ENCODE assay signal across 22 cellular contexts in the genomic region with DNA sequence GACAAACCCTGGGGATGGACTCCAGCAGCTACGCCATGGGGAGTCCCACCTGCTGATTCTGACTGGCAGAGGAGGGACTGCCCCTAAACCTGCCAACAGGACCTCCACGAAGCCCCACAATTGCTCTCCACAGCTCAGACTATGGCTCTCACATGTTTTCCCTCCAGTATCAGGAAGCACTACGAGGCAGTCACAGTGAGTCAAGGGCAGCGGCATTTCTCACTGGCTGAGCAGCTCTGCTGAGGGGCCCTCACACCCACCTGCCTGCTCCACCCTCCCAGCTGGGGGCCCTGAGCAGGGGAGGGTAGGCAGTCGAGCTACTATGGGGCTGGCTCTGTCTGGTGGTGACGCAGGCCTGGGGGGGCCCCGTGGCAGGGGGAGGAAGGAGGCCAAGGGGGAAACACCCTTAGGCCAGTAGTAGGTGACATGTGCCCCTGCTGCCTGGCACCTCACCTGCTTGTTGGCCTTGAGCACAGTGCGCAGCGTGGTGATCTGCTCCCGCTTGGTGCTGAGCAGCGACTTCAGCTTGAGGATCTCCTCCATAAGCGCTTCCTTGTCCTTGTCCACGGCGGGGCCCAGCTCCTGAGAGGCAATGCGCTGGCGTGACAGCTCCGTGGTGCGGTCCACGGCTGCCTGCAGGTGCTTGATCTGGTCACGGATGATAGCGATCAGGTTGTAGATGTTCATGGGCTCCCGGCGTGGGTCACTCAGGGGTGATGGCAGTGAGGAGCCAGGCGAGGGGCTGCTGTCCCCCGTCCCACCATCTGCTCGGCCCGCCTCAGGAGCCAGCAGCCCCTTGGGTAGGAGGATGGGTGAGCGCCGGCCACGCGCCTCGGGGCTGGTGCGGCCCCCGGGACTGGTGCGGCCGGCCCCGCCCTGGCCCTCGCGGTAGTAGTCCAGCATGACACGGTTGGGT. TPM values are rescaled to one million over a fixed set of nuclear protein-coding genes. Genes with fewer than 3 reads are reported as not detected.
DNase-seq lines count a peak whose midpoint lies in the region; ATAC-seq, FAIRE-seq and TF ChIP-seq lines count a peak whose summit lies in the region.
"Had no signal": no experiment of that assay in that cellular context is flagged by ENCODE, and none has a peak within 500 bp of the region (broad histone marks: within the 10 kb centered on the region; RNA-seq: fewer than 3 reads in every experiment).

No MANE protein-coding gene starts in this region.

- H3K9ac ChIP-seq in keratinocyte (ENCODE audit: control insufficient read depth, extremely low read depth, insufficient read depth, low read length) = peak overlapping the region; percentile 2

- no peaks in the 10 kb centered on the region for H3K27me3 ChIP-seq in keratinocyte (ENCODE audit: control insufficient read depth, extremely low read depth, insufficient read depth, low read length)
- H3K27me3 ChIP-seq: SJSA1, upper lobe of left lung had no signal

- peaks cover 43% of the 10 kb centered on the region for H3K79me2 ChIP-seq in keratinocyte (ENCODE audit: control insufficient read depth, insufficient read depth, low read length)

- peaks cover 54% of the 10 kb centered on the region for H3K4me1 ChIP-seq in keratinocyte (ENCODE audit: control insufficient read depth, extremely low read depth, insufficient read depth, low read length)

- POLR2A ChIA-PET in activated CD8-positive, alpha-beta T cell treated with anti-CD3 and anti-CD28 coated beads for 36 hours (lab: Charles Lee) = interaction anchor here (1.1 kb wide), 1 partner anchor 48 kb away, joined by 3 read pairs; no protein-coding TSS in a partner anchor
- POLR2A ChIA-PET in MCF 10A (lab: Yijun Ruan, JAX) = interaction anchor here (0.6 to 1.2 kb wide), 5 partner anchors 30 to 1012 kb away, joined by 3 to 4 read pairs (median 3); partner anchors contain the start of gene IPPK

- no peak for DNase-seq in activated T-cell treated with anti-CD3 and anti-CD28 coated beads, Interleukin-2, amount 50 U/mL, for 72 hours
- DNase-seq in activated T-cell treated with anti-CD3 and anti-CD28 coated beads, Interleukin-2, amount 50 U/mL, for 24 hours = no peak
- peak; percentile 33 for DNase-seq in activated CD8-positive, alpha-beta T cell treated with anti-CD3 and anti-CD28 coated beads for 36 hours
- DNase-seq in keratinocyte (ENCODE audit: low read depth, low spot score) (no peak), type B pancreatic cell (ENCODE audit: extremely low spot score, unreplicated experiment) (peak; percentile 67), pons (ENCODE audit: low spot score) (no peak), MCF 10A (ENCODE audit: unreplicated experiment) (no peak)
- DNase-seq: ACHN; activated B cell treated with CpG ODN at 0.5 μM for 24 hours; DMS79; effector memory CD8-positive, alpha-beta T cell; H9; hypothalamus; NCI-H2029 treated with DMSO at 0.1 percent for 48 hours; NCI-H510A treated with DMSO at 0.1 percent for 48 hours; stimulated activated naive CD4-positive, alpha-beta T cell; T-helper 2 cell had no signal

- CTCF ChIA-PET in activated CD8-positive, alpha-beta T cell treated with anti-CD3 and anti-CD28 coated beads for 36 hours (lab: Charles Lee) = interaction anchor here (1.0 to 7.5 kb wide), 7 partner anchors 11 to 91 kb away, joined by 3 to 96 read pairs (median 9); partner anchors contain the start of gene BICD2
- CTCF ChIA-PET in MCF 10A (lab: Yijun Ruan, JAX) = interaction anchor here (1.0 to 3.9 kb wide), 11 partner anchors 27 to 414 kb away, joined by 3 to 28 read pairs (median 5); partner anchors contain the start of gene BICD2

- H3K27ac Mint-ChIP-seq in activated T-cell treated with anti-CD3 and anti-CD28 coated beads, Interleukin-2, amount 50 U/mL, for 72 hours = no peak overlapping the region
- H3K27ac Mint-ChIP-seq in activated T-cell treated with anti-CD3 and anti-CD28 coated beads, Interleukin-2, amount 50 U/mL, for 24 hours = no peak overlapping the region
- peak overlapping the region; percentile 34 for H3K27ac Mint-ChIP-seq in activated CD8-positive, alpha-beta T cell treated with anti-CD3 and anti-CD28 coated beads for 36 hours
- H3K27ac Mint-ChIP-seq in type B pancreatic cell (no peak overlapping the region), MCF 10A (ENCODE audit: low read depth, unreplicated experiment) (no peak overlapping the region)
- H3K27ac Mint-ChIP-seq: activated B cell treated with CpG ODN at 0.5 μM for 24 hours had no signal

- H4K20me1 ChIP-seq in keratinocyte (ENCODE audit: control insufficient read depth, extremely low read depth, insufficient read depth, low read length) = peaks cover 2% of the 10 kb centered on the region

- dilution Hi-C loops in keratinocyte (cut with MboI; ENCODE audit: extremely low pct_ligation_motif_present, low sequenced_read_pairs) = no loop called here

- no peaks in the 10 kb centered on the region for H3K9me3 ChIP-seq in keratinocyte (ENCODE audit: control insufficient read depth, low read depth, low read length)
- H3K9me3 ChIP-seq: SJSA1, upper lobe of left lung had no signal

- peak; percentile 13 for FAIRE-seq in keratinocyte (lab: Jason Lieb, UNC)
- FAIRE-seq: astrocyte, GM19239 had no signal

- no TSS peak for BruUV-seq in MCF 10A (replicated peaks; lab: Mats Ljungman, UMichigan)

- H3K4me3 ChIP-seq in keratinocyte (ENCODE audit: control insufficient read depth in 2 of 3, extremely low read depth in 1 of 3, insufficient read depth in 2 of 3, low read depth in 1 of 3, low read length in 3 of 3) = no peak overlapping the region
- H3K4me3 ChIP-seq: SJSA1, upper lobe of left lung had no signal

- peak overlapping the region; percentile 87 for H3K27ac ChIP-seq in keratinocyte (ENCODE audit: control insufficient read depth, insufficient read depth, low read length)
- H3K27ac ChIP-seq: SJSA1, upper lobe of left lung had no signal

- H2AFZ ChIP-seq in keratinocyte (ENCODE audit: control insufficient read depth, low read length) = no peak overlapping the region

- no peaks in the 10 kb centered on the region for H3K27me3 Mint-ChIP-seq in activated T-cell treated with anti-CD3 and anti-CD28 coated beads, Interleukin-2, amount 50 U/mL, for 72 hours (ENCODE audit: low read depth)
- no peaks in the 10 kb centered on the region for H3K27me3 Mint-ChIP-seq in activated T-cell treated with anti-CD3 and anti-CD28 coated beads, Interleukin-2, amount 50 U/mL, for 24 hours
- no peaks in the 10 kb centered on the region for H3K27me3 Mint-ChIP-seq in activated CD8-positive, alpha-beta T cell treated with anti-CD3 and anti-CD28 coated beads for 36 hours
- H3K27me3 Mint-ChIP-seq in type B pancreatic cell (no peaks in the 10 kb centered on the region), MCF 10A (ENCODE audit: insufficient read depth, unreplicated experiment) (no peaks in the 10 kb centered on the region)
- H3K27me3 Mint-ChIP-seq: activated B cell treated with CpG ODN at 0.5 μM for 24 hours; effector memory CD8-positive, alpha-beta T cell had no signal

- H3K4me1 Mint-ChIP-seq in activated T-cell treated with anti-CD3 and anti-CD28 coated beads, Interleukin-2, amount 50 U/mL, for 72 hours (ENCODE audit: low read depth) = peaks cover 4% of the 10 kb centered on the region
- H3K4me1 Mint-ChIP-seq in activated T-cell treated with anti-CD3 and anti-CD28 coated beads, Interleukin-2, amount 50 U/mL, for 24 hours (ENCODE audit: low read depth) = peaks cover 3% of the 10 kb centered on the region
- H3K4me1 Mint-ChIP-seq in activated CD8-positive, alpha-beta T cell treated with anti-CD3 and anti-CD28 coated beads for 36 hours (ENCODE audit: low read depth) = no peaks in the 10 kb centered on the region
- H3K4me1 Mint-ChIP-seq in type B pancreatic cell (ENCODE audit: unreplicated experiment) = peaks cover 5% of the 10 kb centered on the region
- peaks cover 13% of the 10 kb centered on the region for H3K4me1 Mint-ChIP-seq in MCF 10A (ENCODE audit: insufficient read depth, unreplicated experiment)
- H3K4me1 Mint-ChIP-seq: H9 had no signal

- peaks cover 2% of the 10 kb centered on the region for H3K9me1 ChIP-seq in keratinocyte (ENCODE audit: control insufficient read depth, extremely low read depth, insufficient read depth, low read length)

- peaks cover 0 to 6% of the 10 kb centered on the region in 2 donors for H3K36me3 Mint-ChIP-seq in activated T-cell treated with anti-CD3 and anti-CD28 coated beads, Interleukin-2, amount 50 U/mL, for 72 hours (ENCODE audit: insufficient read depth in 2 of 2)
- H3K36me3 Mint-ChIP-seq in activated T-cell treated with anti-CD3 and anti-CD28 coated beads, Interleukin-2, amount 50 U/mL, for 24 hours (ENCODE audit: low read depth) = peaks cover 98% of the 10 kb centered on the region
- H3K36me3 Mint-ChIP-seq in activated CD8-positive, alpha-beta T cell treated with anti-CD3 and anti-CD28 coated beads for 36 hours (ENCODE audit: low read depth) = peaks cover 43% of the 10 kb centered on the region
- H3K36me3 Mint-ChIP-seq in type B pancreatic cell (peaks cover 9% of the 10 kb centered on the region), MCF 10A (ENCODE audit: insufficient read depth, unreplicated experiment) (peaks cover 53% of the 10 kb centered on the region)

- intact Hi-C loops in activated CD8-positive, alpha-beta T cell treated with anti-CD3 and anti-CD28 coated beads for 36 hours (cut with micrococcal nuclease) = no loop called here
- intact Hi-C loops in MCF 10A (cut with micrococcal nuclease) = no loop called here

- H3K4me3 Mint-ChIP-seq in activated T-cell treated with anti-CD3 and anti-CD28 coated beads, Interleukin-2, amount 50 U/mL, for 72 hours = no peak overlapping the region
- H3K4me3 Mint-ChIP-seq in activated T-cell treated with anti-CD3 and anti-CD28 coated beads, Interleukin-2, amount 50 U/mL, for 24 hours = no peak overlapping the region
- H3K4me3 Mint-ChIP-seq in activated CD8-positive, alpha-beta T cell treated with anti-CD3 and anti-CD28 coated beads for 36 hours = no peak overlapping the region
- H3K4me3 Mint-ChIP-seq in type B pancreatic cell (no peak overlapping the region), MCF 10A (ENCODE audit: unreplicated experiment) (no peak overlapping the region)
- H3K4me3 Mint-ChIP-seq: activated B cell treated with CpG ODN at 0.5 μM for 24 hours; effector memory CD8-positive, alpha-beta T cell; H9 had no signal

- no peak overlapping the region for H3K4me2 ChIP-seq in keratinocyte (ENCODE audit: control insufficient read depth, extremely low read depth, insufficient read depth, low read depth, low read length)

- peak; percentile 25 to 33 for ATAC-seq in activated T-cell treated with anti-CD3 and anti-CD28 coated beads, Interleukin-2, amount 50 U/mL, for 72 hours (replicated peaks in 1 of 2)
- ATAC-seq in activated CD8-positive, alpha-beta T cell treated with anti-CD3 and anti-CD28 coated beads for 36 hours = peak; percentile 65
- no peak for ATAC-seq in GM18520 (IDR thresholded peaks at IDR 0.05; ENCODE audit: unreplicated experiment)
- ATAC-seq: effector memory CD8-positive, alpha-beta T cell had no signal

- H3K36me3 ChIP-seq in keratinocyte (ENCODE audit: control insufficient read depth in 2 of 2, extremely low read depth in 1 of 2, insufficient read depth in 2 of 2, low read length in 2 of 2) = peaks cover 61 to 62% of the 10 kb centered on the region in 2 experiments

- no peak for TF ChIP-seq CTCF in activated CD8-positive, alpha-beta T cell treated with anti-CD3 and anti-CD28 coated beads for 36 hours (IDR thresholded peaks at IDR 0.05)
- TF ChIP-seq CTCF in keratinocyte (optimal IDR thresholded peaks at IDR 0.05 in 1 of 3, IDR thresholded peaks at IDR 0.05 in 1 of 3, conservative IDR thresholded peaks at IDR 0.05 in 1 of 3; ENCODE audit: extremely low read depth in 1 of 3, insufficient read depth in 2 of 3, low read length in 3 of 3) (no peak), type B pancreatic cell (conservative IDR thresholded peaks at IDR 0.05) (no peak), MCF 10A (IDR thresholded peaks at IDR 0.05; ENCODE audit: unreplicated experiment) (no peak)

- no peaks in the 10 kb centered on the region for H3K9me3 Mint-ChIP-seq in activated T-cell treated with anti-CD3 and anti-CD28 coated beads, Interleukin-2, amount 50 U/mL, for 72 hours
- H3K9me3 Mint-ChIP-seq in activated T-cell treated with anti-CD3 and anti-CD28 coated beads, Interleukin-2, amount 50 U/mL, for 24 hours = no peaks in the 10 kb centered on the region
- no peaks in the 10 kb centered on the region for H3K9me3 Mint-ChIP-seq in activated CD8-positive, alpha-beta T cell treated with anti-CD3 and anti-CD28 coated beads for 36 hours
- no peaks in the 10 kb centered on the region for H3K9me3 Mint-ChIP-seq in type B pancreatic cell
- no peaks in the 10 kb centered on the region for H3K9me3 Mint-ChIP-seq in MCF 10A (ENCODE audit: unreplicated experiment)
- H3K9me3 Mint-ChIP-seq: activated B cell treated with CpG ODN at 0.5 μM for 24 hours; effector memory CD8-positive, alpha-beta T cell; H9 had no signal

RNA-seq across cellular contexts. Expression of gene BICD2, which starts 46.3 kb away (rescaled TPM):
- 10 to 100 TPM; 15.4 to 15.5 TPM for total RNA-seq in activated T-cell treated with anti-CD3 and anti-CD28 coated beads, Interleukin-2, amount 50 U/mL, for 72 hours
- 10 to 100 TPM; 14.2 to 16.8 TPM for total RNA-seq in activated CD8-positive, alpha-beta T cell treated with anti-CD3 and anti-CD28 coated beads for 36 hours
- polyA plus RNA-seq in keratinocyte = 26.9 to 47.3 TPM (median 41.9 TPM) in 3 replicates
- polyA plus RNA-seq in keratinocyte (2011; ENCODE audit: low read depth) = 97.4 TPM
- 42.9 and 60.3 TPM in 2 replicates for polyA plus RNA-seq in keratinocyte (2011; cell fraction: cytosol; rRNA removed)
- polyA plus RNA-seq in keratinocyte (2011; cell fraction: nucleus; rRNA removed) = 76.7 and 81.0 TPM in 2 replicates
- 63.7 and 91.3 TPM in 2 replicates for polyA plus RNA-seq in keratinocyte (2012; ENCODE audit: low replicate concordance)
- polyA minus RNA-seq in keratinocyte = 38.6 to 50.1 TPM (median 44.3 TPM) in 3 replicates
- polyA minus RNA-seq in keratinocyte (2011; cell fraction: cytosol; rRNA and poly(A)+ RNA removed) = 57.0 TPM
- polyA minus RNA-seq in keratinocyte (2011; cell fraction: nucleus; rRNA and poly(A)+ RNA removed) = 45.6 and 62.4 TPM in 2 replicates
- total RNA-seq in type B pancreatic cell (ENCODE audit: low replicate concordance) (26.8 and 28.6 TPM in 2 replicates), MCF 10A (2022) (23.1 and 23.5 TPM in 2 replicates)

RNA-seq across cellular contexts. Expression of gene IPPK, which starts 48.4 kb away (rescaled TPM):
- 10 to 100 TPM; 12.2 to 14.9 TPM for total RNA-seq in activated T-cell treated with anti-CD3 and anti-CD28 coated beads, Interleukin-2, amount 50 U/mL, for 72 hours
- total RNA-seq in activated CD8-positive, alpha-beta T cell treated with anti-CD3 and anti-CD28 coated beads for 36 hours = 10 to 100 TPM; 12.5 to 15.8 TPM
- polyA plus RNA-seq in keratinocyte = 27.5 to 34.9 TPM (median 32.4 TPM) in 3 replicates
- polyA plus RNA-seq in keratinocyte (2011; ENCODE audit: low read depth) = 44.5 TPM
- polyA plus RNA-seq in keratinocyte (2011; cell fraction: cytosol; rRNA removed) = 28.0 and 37.9 TPM in 2 replicates
- polyA plus RNA-seq in keratinocyte (2011; cell fraction: nucleus; rRNA removed) = 68.1 and 79.2 TPM in 2 replicates
- 12.7 and 34.4 TPM in 2 replicates for polyA plus RNA-seq in keratinocyte (2012; ENCODE audit: low replicate concordance)
- polyA minus RNA-seq in keratinocyte = 49.3 to 86.7 TPM (median 68.7 TPM) in 3 replicates
- polyA minus RNA-seq in keratinocyte (2011; cell fraction: cytosol; rRNA and poly(A)+ RNA removed) = 26.9 TPM
- 26.9 and 42.7 TPM in 2 replicates for polyA minus RNA-seq in keratinocyte (2011; cell fraction: nucleus; rRNA and poly(A)+ RNA removed)
- total RNA-seq in type B pancreatic cell (ENCODE audit: low replicate concordance) (8.1 and 11.6 TPM in 2 replicates), MCF 10A (2022) (16.3 and 16.6 TPM in 2 replicates)

Comparison
In these comparisons a context has a peak if more than half of its experiments do, and no peak if none do; other contexts are left out.
1. DNase-seq: peak in activated CD8-positive, alpha-beta T cell treated with anti-CD3 and anti-CD28 coated beads for 36 hours (single experiment) and type B pancreatic cell (single experiment); none in activated T-cell treated with anti-CD3 and anti-CD28 coated beads, Interleukin-2, amount 50 U/mL, for 72 hours (0 of 2), activated T-cell treated with anti-CD3 and anti-CD28 coated beads, Interleukin-2, amount 50 U/mL, for 24 hours (single experiment), keratinocyte (single experiment), pons (single experiment) and MCF 10A (single experiment).